1 cellular context compared by ENCODE assay signal in genomic region chr1:1073743-1074587, GRCh38.
TF ChIP-seq lines count a peak whose summit lies in the region.

Gene RNF223 (minus strand): TSS chr1:1074306. CDS start chr1:1072566, 1,740 bp downstream.

TF ChIP-seq in HepG2, 621 proteins besides CTCF, POLR2A, EP300 and RAD21:
- TF ChIP-seq RERE (CRISPR knock-in tag; IDR thresholded peaks at IDR 0.05; ENCODE audit: low read depth) (no peak), ZNF644 (CRISPR knock-in tag; IDR thresholded peaks at IDR 0.05; ENCODE audit: low read depth) (no peak), ZNF234 (CRISPR knock-in tag; conservative IDR thresholded peaks at IDR 0.05) (no peak), AHDC1 (CRISPR knock-in tag; IDR thresholded peaks at IDR 0.05; ENCODE audit: borderline replicate concordance) (no peak), ZFYVE20 (CRISPR knock-in tag; IDR thresholded peaks at IDR 0.05; ENCODE audit: borderline replicate concordance, low read depth) (no peak), GFI1 (CRISPR knock-in tag; IDR thresholded peaks at IDR 0.05; ENCODE audit: borderline replicate concordance) (no peak), PRMT3 (CRISPR knock-in tag; IDR thresholded peaks at IDR 0.05; ENCODE audit: borderline replicate concordance, low read depth) (no peak), REPIN1 (CRISPR knock-in tag; IDR thresholded peaks at IDR 0.05; ENCODE audit: borderline replicate concordance, low read depth) (no peak), SP140L (CRISPR knock-in tag; IDR thresholded peaks at IDR 0.05; ENCODE audit: borderline replicate concordance) (no peak), FOXK2 (IDR thresholded peaks at IDR 0.05) (no peak), ZNF343 (CRISPR knock-in tag; IDR thresholded peaks at IDR 0.05) (no peak)
- TF ChIP-seq, protein P1, sequence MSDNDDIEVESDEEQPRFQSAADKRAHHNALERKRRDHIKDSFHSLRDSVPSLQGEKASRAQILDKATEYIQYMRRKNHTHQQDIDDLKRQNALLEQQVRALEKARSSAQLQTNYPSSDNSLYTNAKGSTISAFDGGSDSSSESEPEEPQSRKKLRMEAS (IDR thresholded peaks at IDR 0.05) = no peak
TF ChIP-seq in HepG2: peak in this region for 0.
